1 cellular context compared by ENCODE assay signal in the genomic region with DNA sequence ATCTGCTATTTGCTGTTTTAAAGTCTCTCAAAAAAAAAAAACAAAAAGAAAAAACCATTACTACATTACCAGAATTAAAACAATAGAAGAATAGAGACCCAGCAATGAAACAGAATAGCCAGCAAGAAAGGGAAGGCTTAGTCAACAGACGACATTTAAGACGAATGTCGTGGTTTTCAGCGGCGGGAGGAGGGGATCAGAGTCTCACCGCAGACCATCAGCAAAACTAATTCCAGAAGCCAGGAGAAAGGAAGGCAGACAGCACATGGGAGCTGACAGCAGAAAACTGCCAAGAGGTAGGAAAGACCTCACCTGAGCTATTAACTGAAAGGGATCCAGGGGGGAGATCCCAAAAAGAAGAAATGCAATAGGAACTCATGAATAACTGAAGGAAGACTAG.
TF ChIP-seq lines count a peak whose summit lies in the region.

No MANE protein-coding gene starts in this region.

TF ChIP-seq in WTC11, 78 proteins besides CTCF, POLR2A, EP300 and RAD21 (continued from another document):
- TF ChIP-seq, protein P1, sequence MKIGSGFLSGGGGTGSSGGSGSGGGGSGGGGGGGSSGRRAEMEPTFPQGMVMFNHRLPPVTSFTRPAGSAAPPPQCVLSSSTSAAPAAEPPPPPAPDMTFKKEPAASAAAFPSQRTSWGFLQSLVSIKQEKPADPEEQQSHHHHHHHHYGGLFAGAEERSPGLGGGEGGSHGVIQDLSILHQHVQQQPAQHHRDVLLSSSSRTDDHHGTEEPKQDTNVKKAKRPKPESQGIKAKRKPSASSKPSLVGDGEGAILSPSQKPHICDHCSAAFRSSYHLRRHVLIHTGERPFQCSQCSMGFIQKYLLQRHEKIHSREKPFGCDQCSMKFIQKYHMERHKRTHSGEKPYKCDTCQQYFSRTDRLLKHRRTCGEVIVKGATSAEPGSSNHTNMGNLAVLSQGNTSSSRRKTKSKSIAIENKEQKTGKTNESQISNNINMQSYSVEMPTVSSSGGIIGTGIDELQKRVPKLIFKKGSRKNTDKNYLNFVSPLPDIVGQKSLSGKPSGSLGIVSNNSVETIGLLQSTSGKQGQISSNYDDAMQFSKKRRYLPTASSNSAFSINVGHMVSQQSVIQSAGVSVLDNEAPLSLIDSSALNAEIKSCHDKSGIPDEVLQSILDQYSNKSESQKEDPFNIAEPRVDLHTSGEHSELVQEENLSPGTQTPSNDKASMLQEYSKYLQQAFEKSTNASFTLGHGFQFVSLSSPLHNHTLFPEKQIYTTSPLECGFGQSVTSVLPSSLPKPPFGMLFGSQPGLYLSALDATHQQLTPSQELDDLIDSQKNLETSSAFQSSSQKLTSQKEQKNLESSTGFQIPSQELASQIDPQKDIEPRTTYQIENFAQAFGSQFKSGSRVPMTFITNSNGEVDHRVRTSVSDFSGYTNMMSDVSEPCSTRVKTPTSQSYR (CRISPR knock-in tag; IDR thresholded peaks at IDR 0.05), result no peak
- TF ChIP-seq ZNF232 (CRISPR knock-in tag; IDR thresholded peaks at IDR 0.05), result no peak
- no peak for TF ChIP-seq TEAD1 (CRISPR knock-in tag; IDR thresholded peaks at IDR 0.05)
- TF ChIP-seq ZBTB21 (CRISPR knock-in tag; IDR thresholded peaks at IDR 0.05; ENCODE audit: borderline replicate concordance), result no peak
- no peak for TF ChIP-seq CREM (CRISPR knock-in tag; IDR thresholded peaks at IDR 0.05)
- TF ChIP-seq, protein P2, sequence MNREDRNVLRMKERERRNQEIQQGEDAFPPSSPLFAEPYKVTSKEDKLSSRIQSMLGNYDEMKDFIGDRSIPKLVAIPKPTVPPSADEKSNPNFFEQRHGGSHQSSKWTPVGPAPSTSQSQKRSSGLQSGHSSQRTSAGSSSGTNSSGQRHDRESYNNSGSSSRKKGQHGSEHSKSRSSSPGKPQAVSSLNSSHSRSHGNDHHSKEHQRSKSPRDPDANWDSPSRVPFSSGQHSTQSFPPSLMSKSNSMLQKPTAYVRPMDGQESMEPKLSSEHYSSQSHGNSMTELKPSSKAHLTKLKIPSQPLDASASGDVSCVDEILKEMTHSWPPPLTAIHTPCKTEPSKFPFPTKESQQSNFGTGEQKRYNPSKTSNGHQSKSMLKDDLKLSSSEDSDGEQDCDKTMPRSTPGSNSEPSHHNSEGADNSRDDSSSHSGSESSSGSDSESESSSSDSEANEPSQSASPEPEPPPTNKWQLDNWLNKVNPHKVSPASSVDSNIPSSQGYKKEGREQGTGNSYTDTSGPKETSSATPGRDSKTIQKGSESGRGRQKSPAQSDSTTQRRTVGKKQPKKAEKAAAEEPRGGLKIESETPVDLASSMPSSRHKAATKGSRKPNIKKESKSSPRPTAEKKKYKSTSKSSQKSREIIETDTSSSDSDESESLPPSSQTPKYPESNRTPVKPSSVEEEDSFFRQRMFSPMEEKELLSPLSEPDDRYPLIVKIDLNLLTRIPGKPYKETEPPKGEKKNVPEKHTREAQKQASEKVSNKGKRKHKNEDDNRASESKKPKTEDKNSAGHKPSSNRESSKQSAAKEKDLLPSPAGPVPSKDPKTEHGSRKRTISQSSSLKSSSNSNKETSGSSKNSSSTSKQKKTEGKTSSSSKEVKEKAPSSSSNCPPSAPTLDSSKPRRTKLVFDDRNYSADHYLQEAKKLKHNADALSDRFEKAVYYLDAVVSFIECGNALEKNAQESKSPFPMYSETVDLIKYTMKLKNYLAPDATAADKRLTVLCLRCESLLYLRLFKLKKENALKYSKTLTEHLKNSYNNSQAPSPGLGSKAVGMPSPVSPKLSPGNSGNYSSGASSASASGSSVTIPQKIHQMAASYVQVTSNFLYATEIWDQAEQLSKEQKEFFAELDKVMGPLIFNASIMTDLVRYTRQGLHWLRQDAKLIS (CRISPR knock-in tag; IDR thresholded peaks at IDR 0.05; ENCODE audit: borderline replicate concordance), result no peak
